ENCODE assay signal across 15 cellular contexts in genomic region chr16:19691161-19691850, GRCh38. TPM values are rescaled to one million over a fixed set of nuclear protein-coding genes. Genes with fewer than 3 reads are reported as not detected.
DNase-seq lines count a peak whose midpoint lies in the region; ATAC-seq, FAIRE-seq and TF ChIP-seq lines count a peak whose summit lies in the region.
"Had no signal": no experiment of that assay in that cellular context is flagged by ENCODE, and none has a peak within 500 bp of the region (broad histone marks: within the 10 kb centered on the region; RNA-seq: fewer than 3 reads in every experiment).

No MANE protein-coding gene starts in this region.

- no peak for FAIRE-seq in endothelial cell of umbilical vein (lab: Jason Lieb, UNC)
- no peak for FAIRE-seq in HTR-8/SVneo (lab: Jason Lieb, UNC)
- FAIRE-seq: GM12878, kidney, urothelium cell line had no signal

- no peak overlapping the region for H3K27ac ChIP-seq in CD8-positive, alpha-beta T cell (ENCODE audit: low read depth, low read length)
- H3K27ac ChIP-seq in PC-3 (ENCODE audit: low read length) (peak overlapping the region; percentile 32), endothelial cell of umbilical vein (ENCODE audit: insufficient read depth, low read depth, low read length) (no peak overlapping the region), ovary (peak overlapping the region; percentile 29 to 38)

- H3K36me3 Mint-ChIP-seq in CD8-positive, alpha-beta T cell, result peaks cover 51% of the 10 kb centered on the region

- H3K4me1 ChIP-seq in CD8-positive, alpha-beta T cell (ENCODE audit: insufficient read depth, low read length), result peaks cover 22% of the 10 kb centered on the region
- H3K4me1 ChIP-seq in PC-3 (ENCODE audit: insufficient read depth, low read length) (peaks cover 13% of the 10 kb centered on the region), endothelial cell of umbilical vein (ENCODE audit: control insufficient read depth, extremely low read depth, insufficient read depth, low read length) (peaks cover 4% of the 10 kb centered on the region), ovary (ENCODE audit: insufficient read depth) (peaks cover 19% of the 10 kb centered on the region), mucosa of descending colon (ENCODE audit: low read depth) (peaks cover 9% of the 10 kb centered on the region)

- H3K79me2 ChIP-seq in PC-3 (ENCODE audit: low read length), result no peaks in the 10 kb centered on the region
- no peaks in the 10 kb centered on the region for H3K79me2 ChIP-seq in endothelial cell of umbilical vein (ENCODE audit: control insufficient read depth, insufficient read depth, low read length)

- H3K27me3 ChIP-seq in CD8-positive, alpha-beta T cell (ENCODE audit: insufficient read depth, low read length), result no peaks in the 10 kb centered on the region
- H3K27me3 ChIP-seq in PC-3 (ENCODE audit: low read length), result no peaks in the 10 kb centered on the region
- H3K27me3 ChIP-seq in endothelial cell of umbilical vein (ENCODE audit: control insufficient read depth in 2 of 2, insufficient read depth in 2 of 2, low read length in 2 of 2), result no peaks in the 10 kb centered on the region
- no peaks in the 10 kb centered on the region for H3K27me3 ChIP-seq in ovary

- TF ChIP-seq CTCF in CD8-positive, alpha-beta T cell (IDR thresholded peaks at IDR 0.05), result no peak
- TF ChIP-seq CTCF in PC-3 (conservative IDR thresholded peaks at IDR 0.05; ENCODE audit: low read depth, low read length) (no peak), endothelial cell of umbilical vein (IDR thresholded peaks at IDR 0.05; ENCODE audit: extremely low read depth in 1 of 2, insufficient read depth in 1 of 2, low read depth in 1 of 2, low read length in 2 of 2) (no peak), ovary (IDR thresholded peaks at IDR 0.05) (no peak), mucosa of descending colon (IDR thresholded peaks at IDR 0.05) (no peak)

- CTCF ChIA-PET in CD8-positive, alpha-beta T cell (lab: Charles Lee), result no interaction called here
- CTCF ChIA-PET in PC-3 (lab: Charles Lee), result no interaction called here
- CTCF ChIA-PET in endothelial cell of umbilical vein (lab: Charles Lee), result interaction anchor here (1.4 kb wide), 1 partner anchor 195 kb away, joined by 3 read pairs; no protein-coding TSS in a partner anchor

- peak overlapping the region; percentile 74 for H3K27ac Mint-ChIP-seq in CD8-positive, alpha-beta T cell

- no peaks in the 10 kb centered on the region for H3K9me3 Mint-ChIP-seq in CD8-positive, alpha-beta T cell

- no peak overlapping the region for H3K4me3 ChIP-seq in CD8-positive, alpha-beta T cell (ENCODE audit: low read depth, low read length)
- H3K4me3 ChIP-seq in PC-3 (ENCODE audit: low read length) (no peak overlapping the region), endothelial cell of umbilical vein (replicated peaks in 1 of 3; ENCODE audit: insufficient read depth in 1 of 3, low read depth in 1 of 3, low read length in 3 of 3) (no peak overlapping the region), ovary (no peak overlapping the region), mucosa of descending colon (no peak overlapping the region)
- H3K4me3 ChIP-seq: GM12878 had no signal

- no peaks in the 10 kb centered on the region for H3K9me2 ChIP-seq in PC-3 (replicated peaks; ENCODE audit: low read length)

- BruUV-seq in PC-3 (replicated peaks; lab: Mats Ljungman, UMichigan) (no TSS peak), endothelial cell of umbilical vein (replicated peaks; lab: Mats Ljungman, UMichigan) (no TSS peak)

- H3K9ac ChIP-seq in PC-3 (ENCODE audit: low read length) (no peak overlapping the region), endothelial cell of umbilical vein (replicated peaks; ENCODE audit: extremely low read depth, insufficient read depth, low read length) (no peak overlapping the region)

- WGBS in ovary, 3 donors, result 52 to 62% (median 60%) methylated on average over 18 of the region's 18 CpGs

- H2AFZ ChIP-seq in PC-3 (ENCODE audit: low read length) (peak overlapping the region; percentile 54; the same call in 1 of the 2 replicates), endothelial cell of umbilical vein (ENCODE audit: low read depth, low read length) (no peak overlapping the region)

- no peaks in the 10 kb centered on the region for H3K9me3 ChIP-seq in CD8-positive, alpha-beta T cell (ENCODE audit: low read length)
- H3K9me3 ChIP-seq in PC-3 (ENCODE audit: low read length) (no peaks in the 10 kb centered on the region), endothelial cell of umbilical vein (replicated peaks; ENCODE audit: control insufficient read depth, insufficient read depth, low read length) (no peaks in the 10 kb centered on the region), ovary (no peaks in the 10 kb centered on the region), mucosa of descending colon (no peaks in the 10 kb centered on the region)

- H3K4me3 Mint-ChIP-seq in CD8-positive, alpha-beta T cell, result no peak overlapping the region

- H3F3A ChIP-seq in PC-3 (ENCODE audit: low read length, unreplicated experiment), result no peaks in the 10 kb centered on the region

- DNase-seq in CD8-positive, alpha-beta T cell, result no peak
- DNase-seq in PC-3 (peak; percentile 53), endothelial cell of umbilical vein (ENCODE audit: low read depth, low spot score) (peak; percentile 25), ovary (peak in 3 of 5 donors; percentile 61 to 67 (median 67)), mucosa of descending colon (no peak), HTR-8/SVneo (ENCODE audit: insufficient read length, low spot score) (no peak)
- DNase-seq in activated CD8-positive, alpha-beta memory T cell treated with anti-CD3 and anti-CD28 coated beads, Interleukin-2, amount 50 U/mL, for 4 hours, result no peak
- DNase-seq: kidney, NCI-H345, SHP77 had no signal

- intact Hi-C loops in CD8-positive, alpha-beta T cell (cut with DNase I, micrococcal nuclease), result loop anchor here in 1 of 2 experiments (10.0 kb wide), 1 partner anchor 53 kb away; no protein-coding TSS in a partner anchor
- intact Hi-C loops in PC-3 (cut with micrococcal nuclease) (no loop called here), endothelial cell of umbilical vein (cut with micrococcal nuclease) (loop anchor here (10.0 kb wide), 1 partner anchor 87 kb away; no protein-coding TSS in a partner anchor), ovary (cut with DNase I) (no loop called here), mucosa of descending colon (cut with DNase I, micrococcal nuclease) (no loop called here)

- TF ChIP-seq EP300 in ovary (IDR thresholded peaks at IDR 0.05), result no peak

- TF ChIP-seq POLR2A in endothelial cell of umbilical vein (IDR thresholded peaks at IDR 0.05; ENCODE audit: low read depth, low read length) (no peak), ovary (IDR thresholded peaks at IDR 0.05) (no peak)

- H3K27me3 Mint-ChIP-seq in CD8-positive, alpha-beta T cell (ENCODE audit: low read depth), result no peaks in the 10 kb centered on the region

- H3K4me1 Mint-ChIP-seq in CD8-positive, alpha-beta T cell (ENCODE audit: low read depth), result peaks cover 27% of the 10 kb centered on the region

- dilution Hi-C loops in endothelial cell of umbilical vein (cut with MboI; ENCODE audit: extremely low pct_ligation_motif_present, low sequenced_read_pairs), result no loop called here

- POLR2A ChIA-PET in CD8-positive, alpha-beta T cell (lab: Charles Lee), result no interaction called here
- POLR2A ChIA-PET in PC-3 (lab: Charles Lee; ENCODE audit: unreplicated experiment), result no interaction called here
- POLR2A ChIA-PET in endothelial cell of umbilical vein (lab: Charles Lee), result no interaction called here

- H4K20me1 ChIP-seq in PC-3 (ENCODE audit: low read length), result no peaks in the 10 kb centered on the region
- H4K20me1 ChIP-seq in endothelial cell of umbilical vein (replicated peaks; ENCODE audit: control insufficient read depth, extremely low read depth, insufficient read depth, low read length), result no peaks in the 10 kb centered on the region

- H3K4me2 ChIP-seq in PC-3 (ENCODE audit: low read length), result 0 out of 2 replicates have a peak overlapping the region, but pooled peaks have one; percentile 2
- no peak overlapping the region for H3K4me2 ChIP-seq in endothelial cell of umbilical vein (ENCODE audit: insufficient read depth, low read length)

- H3K36me3 ChIP-seq in CD8-positive, alpha-beta T cell (ENCODE audit: insufficient read depth, low read length), result peaks cover 7% of the 10 kb centered on the region
- no peaks in the 10 kb centered on the region for H3K36me3 ChIP-seq in PC-3 (ENCODE audit: low read depth, low read length)
- peaks cover 4 to 8% of the 10 kb centered on the region in 2 experiments for H3K36me3 ChIP-seq in endothelial cell of umbilical vein (ENCODE audit: control insufficient read depth in 2 of 2, extremely low read depth in 1 of 2, insufficient read depth in 2 of 2, low read length in 2 of 2)
- H3K36me3 ChIP-seq in ovary, result no peaks in the 10 kb centered on the region
- no peaks in the 10 kb centered on the region for H3K36me3 ChIP-seq in mucosa of descending colon (ENCODE audit: low read depth)

- no peaks in the 10 kb centered on the region for H3K9me1 ChIP-seq in endothelial cell of umbilical vein (replicated peaks; ENCODE audit: control insufficient read depth, extremely low read depth, insufficient read depth, low read length)

- no peak for ATAC-seq in CD8-positive, alpha-beta T cell
- ATAC-seq in PC-3 (peak; percentile 77), mucosa of descending colon (no peak), HG03378 (IDR thresholded peaks at IDR 0.05; ENCODE audit: unreplicated experiment) (no peak)
- ATAC-seq: activated CD4-positive, CD25-positive, alpha-beta regulatory T cell treated with anti-CD3 and anti-CD28 coated beads, Interleukin-2, amount 50 U/mL, for 24 hours; esophagus mucosa; GM12878 had no signal

RNA-seq across cellular contexts. Expression of gene KNOP1, which starts 26.7 kb away (rescaled TPM):
- 1 to 10 TPM; 3.4 to 3.6 TPM for total RNA-seq in CD8-positive, alpha-beta T cell
- total RNA-seq in PC-3 (2014; rRNA removed), result 13.6 and 18.8 TPM in 2 replicates
- total RNA-seq in endothelial cell of umbilical vein, result 33.5 and 43.2 TPM in 2 replicates
- polyA plus RNA-seq in endothelial cell of umbilical vein, result 5.1 and 6.7 TPM in 2 replicates
- 9.6 and 10.1 TPM in 2 replicates for polyA plus RNA-seq in endothelial cell of umbilical vein (2011; cell fraction: cytosol; rRNA removed)
- polyA plus RNA-seq in endothelial cell of umbilical vein (2011; cell fraction: nucleus; rRNA removed), result 8.4 and 11.4 TPM in 2 replicates
- polyA plus RNA-seq in endothelial cell of umbilical vein (2012), result 37.5 and 40.3 TPM in 2 replicates
- polyA minus RNA-seq in endothelial cell of umbilical vein, result 12.3 and 15.8 TPM in 2 replicates
- 10.2 TPM for polyA minus RNA-seq in endothelial cell of umbilical vein (2011; cell fraction: cytosol; rRNA and poly(A)+ RNA removed)
- 12.0 and 15.4 TPM in 2 replicates for polyA minus RNA-seq in endothelial cell of umbilical vein (2011; cell fraction: nucleus; rRNA and poly(A)+ RNA removed)
- total RNA-seq in ovary, result 10 to 100 TPM in 6 of 7 donors, 1 to 10 TPM in 1; 6.4 to 21.9 (median 16.7) TPM
- polyA plus RNA-seq in ovary, result 10 to 100 TPM; 19.3 to 29.9 TPM
- total RNA-seq in mucosa of descending colon, result 10 to 100 TPM; 13.1 to 23.5 (median 20.7) TPM

RNA-seq across cellular contexts. Expression of gene IQCK, which starts 26.8 kb away (rescaled TPM):
- total RNA-seq in CD8-positive, alpha-beta T cell, result 1 to 10 TPM in 1 of 2 experiments, under 1 TPM in 1; 0.72 to 2.1 TPM
- total RNA-seq in PC-3 (2014; rRNA removed), result 3.3 and 8.9 TPM in 2 replicates
- 13.2 and 17.2 TPM in 2 replicates for total RNA-seq in endothelial cell of umbilical vein
- 13.9 and 18.1 TPM in 2 replicates for polyA plus RNA-seq in endothelial cell of umbilical vein
- 11.7 and 12.2 TPM in 2 replicates for polyA plus RNA-seq in endothelial cell of umbilical vein (2011; cell fraction: cytosol; rRNA removed)
- 18.9 and 25.5 TPM in 2 replicates for polyA plus RNA-seq in endothelial cell of umbilical vein (2011; cell fraction: nucleus; rRNA removed)
- polyA plus RNA-seq in endothelial cell of umbilical vein (2012), result 6.4 and 8.9 TPM in 2 replicates
- 14.0 and 20.9 TPM in 2 replicates for polyA minus RNA-seq in endothelial cell of umbilical vein
- polyA minus RNA-seq in endothelial cell of umbilical vein (2011; cell fraction: cytosol; rRNA and poly(A)+ RNA removed), result 3.5 TPM
- polyA minus RNA-seq in endothelial cell of umbilical vein (2011; cell fraction: nucleus; rRNA and poly(A)+ RNA removed), result 23.5 and 24.4 TPM in 2 replicates
- 10 to 100 TPM; 14.3 to 52.8 (median 18.0) TPM for total RNA-seq in ovary
- polyA plus RNA-seq in ovary, result 10 to 100 TPM; 16.5 to 25.0 TPM
- 10 to 100 TPM in 2 of 3 donors, 1 to 10 TPM in 1; 9.1 to 14.0 (median 12.0) TPM for total RNA-seq in mucosa of descending colon

Comparison
In these comparisons a context has a peak if more than half of its experiments do, and no peak if none do; other contexts are left out.
1. DNase-seq: peak in PC-3 (single experiment), endothelial cell of umbilical vein (single experiment) and ovary (3 of 5); none in CD8-positive, alpha-beta T cell (0 of 7), mucosa of descending colon (0 of 3), HTR-8/SVneo (single experiment) and activated CD8-positive, alpha-beta memory T cell treated with anti-CD3 and anti-CD28 coated beads, Interleukin-2, amount 50 U/mL, for 4 hours (single experiment).
2. H3K27ac ChIP-seq: peak in PC-3 (single experiment) and ovary (2 of 2); none in CD8-positive, alpha-beta T cell (single experiment) and endothelial cell of umbilical vein (single experiment).